Comparison of ENCODE assay signal across 14 cellular contexts in genomic region chr3:151900460-151900859, GRCh38. TPM values are rescaled to one million over a fixed set of nuclear protein-coding genes. Genes with fewer than 3 reads are reported as not detected.
"Had no signal": no experiment of that assay in that cellular context is flagged by ENCODE, and none has a peak within 500 bp of the region (broad histone marks: within the 10 kb centered on the region; RNA-seq: fewer than 3 reads in every experiment).

No MANE protein-coding gene starts in this region.

- H3K36me3 ChIP-seq: esophagus muscularis mucosa, heart right ventricle, thyroid gland, vagina had no signal

- H3K27ac ChIP-seq: vagina had no signal

- H3K4me3 ChIP-seq: esophagus muscularis mucosa, heart right ventricle, thyroid gland, vagina had no signal

- ATAC-seq: heart right ventricle; left lobe of liver; stimulated activated effector memory CD8-positive, alpha-beta T cell treated with anti-CD3 and anti-CD28 coated beads, Interleukin-12 subunit alpha, Interleukin-12 subunit beta, amount 100 ng/mL, for 72 hours had no signal

- H3K27me3 ChIP-seq: esophagus muscularis mucosa, heart right ventricle, thyroid gland, vagina had no signal

- H3K9me3 ChIP-seq: esophagus muscularis mucosa, heart right ventricle, thyroid gland, vagina had no signal

- FAIRE-seq: frontal cortex had no signal

- DNase-seq: activated CD4-positive, alpha-beta T cell treated with anti-CD3 and anti-CD28 coated beads, Interleukin-2, amount 50 U/mL, for 4 hours; activated T-cell treated with anti-CD3 and anti-CD28 coated beads, Interleukin-2, amount 50 U/mL, for 1 hour; amniotic stem cell; dermis blood vessel endothelial cell; heart right ventricle; islet precursor cell; thyroid gland had no signal

RNA-seq across cellular contexts. Expression of gene SUCNR1, which starts 27.0 kb away (rescaled TPM):
- total RNA-seq: dermis blood vessel endothelial cell; T-helper 2 cell treated with Interferon-gamma antibody and Interleukin-4, amounts not matched to agents 100 ng/mL and 5 ng/mL, for 36 hours had no signal
- polyA plus RNA-seq: neural cell had no signal
